Comparison of ENCODE assay signal across 17 cellular contexts in genomic region chr6:159067334-159067733, GRCh38. TPM values are rescaled to one million over a fixed set of nuclear protein-coding genes. Genes with fewer than 3 reads are reported as not detected.
DNase-seq lines count a peak whose midpoint lies in the region; ATAC-seq and TF ChIP-seq lines count a peak whose summit lies in the region.
"Had no signal": no experiment of that assay in that cellular context is flagged by ENCODE, and none has a peak within 500 bp of the region (broad histone marks: within the 10 kb centered on the region; RNA-seq: fewer than 3 reads in every experiment).

No MANE protein-coding gene starts in this region.

- no peak for TF ChIP-seq CTCF in left lung (IDR thresholded peaks at IDR 0.05)

- ATAC-seq in GM19351 (IDR thresholded peaks at IDR 0.05; ENCODE audit: unreplicated experiment) (peak; percentile 39), T-helper 17 cell (no peak), left lung (no peak)

- H3K4me3 Mint-ChIP-seq in activated CD4-positive, alpha-beta memory T cell treated with anti-CD3 and anti-CD28 coated beads for 36 hours: no peak overlapping the region
- H3K4me3 Mint-ChIP-seq in activated CD4-positive, alpha-beta memory T cell treated with anti-CD3 and anti-CD28 coated beads, Interleukin-2, amount 10 ng/mL, durations not matched to agents 7 days and 5 days: no peak overlapping the region
- H3K4me3 Mint-ChIP-seq in T-helper 17 cell: no peak overlapping the region
- H3K4me3 Mint-ChIP-seq: brain had no signal

- H3K9me3 ChIP-seq in T-helper 17 cell (ENCODE audit: control insufficient read depth, low read length, poor library complexity, severe bottlenecking): no peaks in the 10 kb centered on the region
- no peaks in the 10 kb centered on the region for H3K9me3 ChIP-seq in left lung
- H3K9me3 ChIP-seq: pancreas, upper lobe of left lung had no signal

- no peak overlapping the region for H3K27ac ChIP-seq in left lung
- H3K27ac ChIP-seq: pancreas, SJSA1 had no signal

- no peaks in the 10 kb centered on the region for H3K36me3 ChIP-seq in left lung
- H3K36me3 ChIP-seq: pancreas, SJSA1, upper lobe of left lung had no signal

- H3K4me1 ChIP-seq in left lung: peaks cover 0 to 29% of the 10 kb centered on the region in 2 donors

- H3K9me3 Mint-ChIP-seq in activated CD4-positive, alpha-beta memory T cell treated with anti-CD3 and anti-CD28 coated beads for 36 hours: no peaks in the 10 kb centered on the region
- no peaks in the 10 kb centered on the region for H3K9me3 Mint-ChIP-seq in activated CD4-positive, alpha-beta memory T cell treated with anti-CD3 and anti-CD28 coated beads, Interleukin-2, amount 10 ng/mL, durations not matched to agents 7 days and 5 days

- H3K27me3 ChIP-seq in left lung: peaks cover 0 to 11% of the 10 kb centered on the region in 2 donors
- H3K27me3 ChIP-seq: pancreas, SJSA1, upper lobe of left lung had no signal

- H3K27me3 Mint-ChIP-seq in activated CD4-positive, alpha-beta memory T cell treated with anti-CD3 and anti-CD28 coated beads for 36 hours: peaks cover 2% of the 10 kb centered on the region
- H3K27me3 Mint-ChIP-seq in activated CD4-positive, alpha-beta memory T cell treated with anti-CD3 and anti-CD28 coated beads, Interleukin-2, amount 10 ng/mL, durations not matched to agents 7 days and 5 days: peaks cover 18% of the 10 kb centered on the region
- no peaks in the 10 kb centered on the region for H3K27me3 Mint-ChIP-seq in T-helper 17 cell

- POLR2A ChIA-PET in activated CD4-positive, alpha-beta memory T cell treated with anti-CD3 and anti-CD28 coated beads for 36 hours (lab: Charles Lee): interaction anchor here (0.5 to 1.4 kb wide), 5 partner anchors 11 to 873 kb away, joined by 3 to 4 read pairs (median 4); no protein-coding TSS in a partner anchor
- POLR2A ChIA-PET in activated CD4-positive, alpha-beta memory T cell treated with anti-CD3 and anti-CD28 coated beads, Interleukin-2, amount 10 ng/mL, durations not matched to agents 7 days and 5 days (lab: Charles Lee): interaction anchor here (1.3 to 1.7 kb wide), 2 partner anchors 22 to 27 kb away, joined by 3 to 6 read pairs; partner anchors contain the start of gene TAGAP

- peaks cover 67% of the 10 kb centered on the region for H3K4me1 Mint-ChIP-seq in activated CD4-positive, alpha-beta memory T cell treated with anti-CD3 and anti-CD28 coated beads for 36 hours (ENCODE audit: low read depth)
- H3K4me1 Mint-ChIP-seq in activated CD4-positive, alpha-beta memory T cell treated with anti-CD3 and anti-CD28 coated beads, Interleukin-2, amount 10 ng/mL, durations not matched to agents 7 days and 5 days: peaks cover 54% of the 10 kb centered on the region
- H3K4me1 Mint-ChIP-seq in T-helper 17 cell: peaks cover 53% of the 10 kb centered on the region
- H3K4me1 Mint-ChIP-seq: brain had no signal

- intact Hi-C loops in activated CD4-positive, alpha-beta memory T cell treated with anti-CD3 and anti-CD28 coated beads for 36 hours (cut with micrococcal nuclease): no loop called here
- intact Hi-C loops in left lung (cut with DNase I): no loop called here

- H3K4me3 ChIP-seq in left lung: no peak overlapping the region
- H3K4me3 ChIP-seq: pancreas, SJSA1, upper lobe of left lung had no signal

- no peaks in the 10 kb centered on the region for H3K36me3 Mint-ChIP-seq in activated CD4-positive, alpha-beta memory T cell treated with anti-CD3 and anti-CD28 coated beads for 36 hours
- peaks cover 2% of the 10 kb centered on the region for H3K36me3 Mint-ChIP-seq in activated CD4-positive, alpha-beta memory T cell treated with anti-CD3 and anti-CD28 coated beads, Interleukin-2, amount 10 ng/mL, durations not matched to agents 7 days and 5 days (ENCODE audit: low read depth)
- H3K36me3 Mint-ChIP-seq in T-helper 17 cell (ENCODE audit: low read depth): no peaks in the 10 kb centered on the region
- H3K36me3 Mint-ChIP-seq: brain had no signal

- H3K27ac Mint-ChIP-seq in activated CD4-positive, alpha-beta memory T cell treated with anti-CD3 and anti-CD28 coated beads for 36 hours: no peak overlapping the region
- H3K27ac Mint-ChIP-seq in activated CD4-positive, alpha-beta memory T cell treated with anti-CD3 and anti-CD28 coated beads, Interleukin-2, amount 10 ng/mL, durations not matched to agents 7 days and 5 days: no peak overlapping the region
- H3K27ac Mint-ChIP-seq in T-helper 17 cell: peak overlapping the region; percentile 79
- H3K27ac Mint-ChIP-seq: brain had no signal

- peak; percentile 68 for DNase-seq in activated CD4-positive, alpha-beta memory T cell treated with anti-CD3 and anti-CD28 coated beads for 36 hours
- DNase-seq in activated CD4-positive, alpha-beta memory T cell treated with anti-CD3 and anti-CD28 coated beads, Interleukin-2, amount 10 ng/mL, durations not matched to agents 7 days and 5 days: no peak
- DNase-seq in T-helper 17 cell (no peak), islet precursor cell (peak; percentile 19), NCI-H748 treated with DMSO at 0.1 percent for 48 hours (lab: John Stamatoyannopoulos, UW) (no peak), C1 segment of cervical spinal cord (lab: John Stamatoyannopoulos, UW) (no peak), left lung (no peak)
- DNase-seq: activated effector memory CD4-positive, alpha-beta T cell treated with anti-CD3 and anti-CD28 coated beads, Interleukin-2, amount 50 U/mL, for 16 hours; effector CD4-positive, alpha-beta T cell; hypothalamus; Karpas-422; NCI-H1417 treated with DMSO at 0.1 percent for 48 hours; pancreas had no signal

- CTCF ChIA-PET in activated CD4-positive, alpha-beta memory T cell treated with anti-CD3 and anti-CD28 coated beads for 36 hours (lab: Charles Lee): interaction anchor here (1.1 to 1.8 kb wide), 2 partner anchors 37 to 43 kb away, joined by 4 to 5 read pairs; no protein-coding TSS in a partner anchor
- CTCF ChIA-PET in activated CD4-positive, alpha-beta memory T cell treated with anti-CD3 and anti-CD28 coated beads, Interleukin-2, amount 10 ng/mL, durations not matched to agents 7 days and 5 days (lab: Charles Lee): interaction anchor here (1.0 to 1.4 kb wide), 2 partner anchors 36 to 40 kb away, joined by 3 to 5 read pairs; no protein-coding TSS in a partner anchor

RNA-seq across cellular contexts. Expression of gene TAGAP, which starts 22.5 kb away (rescaled TPM):
- 10 to 100 TPM; 40.1 to 41.6 TPM for total RNA-seq in activated CD4-positive, alpha-beta memory T cell treated with anti-CD3 and anti-CD28 coated beads for 36 hours
- total RNA-seq in activated CD4-positive, alpha-beta memory T cell treated with anti-CD3 and anti-CD28 coated beads, Interleukin-2, amount 10 ng/mL, durations not matched to agents 7 days and 5 days: 10 to 100 TPM; 52.0 to 53.2 TPM
- total RNA-seq in T-helper 17 cell (100 to 1,000 TPM; 269 to 340 TPM), left lung (10 to 100 TPM in 1 of 2 donors, 1 to 10 TPM in 1; 8.2 to 15.1 TPM)

Comparison
In these comparisons a context has a peak if more than half of its experiments do, and no peak if none do; other contexts are left out.
1. DNase-seq: peak in activated CD4-positive, alpha-beta memory T cell treated with anti-CD3 and anti-CD28 coated beads for 36 hours (single experiment) and islet precursor cell (single experiment); none in activated CD4-positive, alpha-beta memory T cell treated with anti-CD3 and anti-CD28 coated beads, Interleukin-2, amount 10 ng/mL, durations not matched to agents 7 days and 5 days (single experiment), T-helper 17 cell (0 of 3), NCI-H748 treated with DMSO at 0.1 percent for 48 hours (single experiment), C1 segment of cervical spinal cord (0 of 14) and left lung (0 of 2).
2. RNA of gene TAGAP, which starts 22.5 kb away (total RNA-seq): 269 to 340 TPM in T-helper 17 cell; 52.0 to 53.2 TPM in activated CD4-positive, alpha-beta memory T cell treated with anti-CD3 and anti-CD28 coated beads, Interleukin-2, amount 10 ng/mL, durations not matched to agents 7 days and 5 days, 40.1 to 41.6 TPM in activated CD4-positive, alpha-beta memory T cell treated with anti-CD3 and anti-CD28 coated beads for 36 hours and 8.2 to 15.1 TPM in left lung; every median in the first group is over 4 times any median in the second.